8 cellular contexts compared by ENCODE assay signal in the genomic region with DNA sequence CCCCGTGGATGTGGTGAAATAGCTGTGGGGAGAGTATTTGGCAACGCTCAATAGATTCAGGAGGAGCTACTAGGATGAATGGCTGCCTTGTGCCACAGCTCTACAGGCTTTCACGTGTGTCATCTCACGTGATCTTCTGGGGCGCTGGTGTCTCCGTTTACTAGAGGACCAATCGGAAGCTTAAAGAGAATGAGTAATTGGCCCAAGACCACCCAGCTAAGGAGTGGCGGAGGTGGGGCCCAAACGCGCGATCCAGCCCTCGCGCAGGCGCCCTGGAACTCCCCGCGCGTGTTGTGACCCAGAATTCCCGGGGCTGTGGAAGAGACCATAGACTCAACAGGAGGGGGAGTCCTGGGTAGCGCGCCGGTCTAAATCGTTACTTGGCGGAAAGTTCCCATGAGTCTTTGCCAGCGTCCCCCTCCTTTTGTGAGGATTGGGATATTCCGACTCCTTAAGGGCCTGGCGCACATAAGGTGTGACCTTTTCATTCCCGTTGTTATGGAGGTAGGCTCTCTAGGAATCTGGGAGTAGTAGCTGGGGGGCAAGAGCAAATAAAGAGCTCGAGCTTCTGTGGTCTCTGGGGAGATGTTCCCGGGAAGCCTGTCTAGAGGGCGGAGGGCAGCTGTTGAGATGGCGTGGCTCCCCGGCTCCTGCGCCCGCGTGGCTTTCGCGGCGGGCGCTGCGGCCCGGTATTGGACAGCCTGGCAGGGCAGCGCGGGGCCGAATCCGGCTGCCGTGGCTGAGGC. TPM values are rescaled to one million over a fixed set of nuclear protein-coding genes. Genes with fewer than 3 reads are reported as not detected.
DNase-seq lines count a peak whose midpoint lies in the region; ATAC-seq and TF ChIP-seq lines count a peak whose summit lies in the region.

No MANE protein-coding gene starts in this region.

- H3K27ac ChIP-seq in spleen = peak overlapping the region; percentile 84 to 96 (median 92)

- TF ChIP-seq CTCF in AG09319 (IDR thresholded peaks at IDR 0.05; ENCODE audit: low read depth, low read length) = no peak
- TF ChIP-seq CTCF in spleen (IDR thresholded peaks at IDR 0.05 in 8 of 11, conservative IDR thresholded peaks at IDR 0.05 in 3 of 11) = no peak

- no peaks in the 10 kb centered on the region for H3K27me3 Mint-ChIP-seq in central memory CD8-positive, alpha-beta T cell

- ATAC-seq in GM19025 (IDR thresholded peaks at IDR 0.05; ENCODE audit: low read depth, unreplicated experiment) (peak; percentile 72), HG03280 (IDR thresholded peaks at IDR 0.05; ENCODE audit: unreplicated experiment) (peak; percentile 83)
- peak; percentile 83 for ATAC-seq in central memory CD8-positive, alpha-beta T cell (replicated peaks; ENCODE audit: extremely low read depth, poor library complexity, severe bottlenecking)

- H3K9me3 ChIP-seq in spleen = no peaks in the 10 kb centered on the region

- peak overlapping the region; percentile 99 for H3K4me3 Mint-ChIP-seq in central memory CD8-positive, alpha-beta T cell

- no peaks in the 10 kb centered on the region for H3K9me3 Mint-ChIP-seq in central memory CD8-positive, alpha-beta T cell

- H3K4me1 ChIP-seq in spleen = peaks cover 21 to 54% (median 47%) of the 10 kb centered on the region in 6 donors

- no peaks in the 10 kb centered on the region for H3K27me3 ChIP-seq in spleen (replicated peaks in 1 of 7)

- peaks cover 64% of the 10 kb centered on the region for H3K4me1 Mint-ChIP-seq in central memory CD8-positive, alpha-beta T cell

- intact Hi-C loops in spleen (cut with DNase I; ENCODE audit: low total_unique reads) = no loop called here

- DNase-seq in AG09319 (ENCODE audit: extremely low read depth, low read depth) = peak; percentile 99
- DNase-seq in NCI-H345 (lab: John Stamatoyannopoulos, UW) = peak; percentile 97
- DNase-seq in activated CD4-positive, CD25-positive, alpha-beta regulatory T cell (lab: John Stamatoyannopoulos, UW) = peak; percentile 81 to 88 (median 84)
- DNase-seq in central memory CD8-positive, alpha-beta T cell (ENCODE audit: low spot score in 2 of 2) = peak; percentile 87 to 95
- DNase-seq in iris pigment epithelial cell (ENCODE audit: low read depth) = peak; percentile 100
- peak; percentile 96 for DNase-seq in spleen

- peak overlapping the region; percentile 82 to 96 (median 89) for H3K4me3 ChIP-seq in spleen

- H3K36me3 Mint-ChIP-seq in central memory CD8-positive, alpha-beta T cell (ENCODE audit: insufficient read depth) = peaks cover 45% of the 10 kb centered on the region

- TF ChIP-seq POLR2A in spleen (IDR thresholded peaks at IDR 0.05) = peak in 1 of 3 donors; percentile 33

- WGBS in spleen, 5 donors = 0 to 1% (median 1%) methylated on average over 31 to 46 of the region's 46 CpGs

- H3K27ac Mint-ChIP-seq in central memory CD8-positive, alpha-beta T cell (ENCODE audit: low read depth) = peak overlapping the region; percentile 98

- peaks cover 0 to 48% (median 32%) of the 10 kb centered on the region in 6 donors for H3K36me3 ChIP-seq in spleen

RNA-seq across cellular contexts. Expression of a gene that starts 23.4 kb away (rescaled TPM):
- 10 to 100 TPM; 44.8 to 85.7 (median 50.2) TPM for total RNA-seq in spleen
- polyA plus RNA-seq in spleen = 10 to 100 TPM; 37.0 to 61.3 (median 55.0) TPM

RNA-seq across cellular contexts. Expression of a gene that starts 53.3 kb away (rescaled TPM):
- total RNA-seq in spleen = 10 to 100 TPM; 12.1 to 26.4 (median 22.3) TPM
- polyA plus RNA-seq in spleen = 10 to 100 TPM in 1 of 3 donors, 1 to 10 TPM in 2; 4.2 to 10.5 (median 4.8) TPM

RNA-seq across cellular contexts. Expression of a gene that starts 57.8 kb away (rescaled TPM):
- 1,000 to 10,000 TPM in 5 of 7 donors, 100 to 1,000 TPM in 2; 822 to 1,795 (median 1,121) TPM for total RNA-seq in spleen
- 100 to 1,000 TPM; 697 to 951 (median 938) TPM for polyA plus RNA-seq in spleen

Comparison
In these comparisons a context has a peak if more than half of its experiments do, and no peak if none do; other contexts are left out.
1. Peak in every context shown above with its lines: DNase-seq, ATAC-seq, H3K4me3 ChIP-seq and H3K27ac ChIP-seq.